ENCODE assay signal across 1 cellular context in the genomic region with DNA sequence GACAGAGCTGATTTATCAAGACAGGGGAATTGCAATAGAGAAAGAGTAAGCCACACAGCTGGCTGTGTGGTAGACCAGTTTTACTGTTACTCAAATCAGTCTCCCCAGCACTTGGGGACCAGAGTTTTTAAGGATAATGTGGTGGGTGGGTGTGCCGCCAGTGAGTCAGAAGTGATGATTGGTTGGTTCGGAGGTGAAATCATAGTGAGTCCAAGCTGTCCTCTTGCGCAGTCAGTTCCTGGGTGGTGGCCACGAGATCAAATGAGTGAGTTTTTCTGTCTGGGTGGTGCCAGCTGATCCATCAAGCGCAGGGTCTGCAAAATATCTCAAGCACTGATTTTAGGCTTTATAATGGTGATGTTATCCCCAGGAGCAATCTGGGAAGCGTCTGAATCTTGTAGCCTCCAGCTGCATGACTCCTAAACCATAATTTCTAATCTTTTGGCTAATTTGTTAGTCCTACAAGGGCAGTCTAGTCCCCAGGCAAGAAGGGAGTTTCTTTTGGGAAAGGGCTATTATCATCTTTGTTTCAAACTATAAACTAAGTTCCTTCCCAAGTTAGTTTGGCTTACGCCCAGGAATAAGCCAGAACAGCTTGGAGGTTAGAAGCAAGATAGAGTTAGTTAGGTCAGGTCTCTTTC.
TF ChIP-seq lines count a peak whose summit lies in the region.

No MANE protein-coding gene starts in this region.

TF ChIP-seq in SK-N-SH, 30 proteins besides CTCF, POLR2A, EP300 and RAD21:
- TF ChIP-seq, protein P1, sequence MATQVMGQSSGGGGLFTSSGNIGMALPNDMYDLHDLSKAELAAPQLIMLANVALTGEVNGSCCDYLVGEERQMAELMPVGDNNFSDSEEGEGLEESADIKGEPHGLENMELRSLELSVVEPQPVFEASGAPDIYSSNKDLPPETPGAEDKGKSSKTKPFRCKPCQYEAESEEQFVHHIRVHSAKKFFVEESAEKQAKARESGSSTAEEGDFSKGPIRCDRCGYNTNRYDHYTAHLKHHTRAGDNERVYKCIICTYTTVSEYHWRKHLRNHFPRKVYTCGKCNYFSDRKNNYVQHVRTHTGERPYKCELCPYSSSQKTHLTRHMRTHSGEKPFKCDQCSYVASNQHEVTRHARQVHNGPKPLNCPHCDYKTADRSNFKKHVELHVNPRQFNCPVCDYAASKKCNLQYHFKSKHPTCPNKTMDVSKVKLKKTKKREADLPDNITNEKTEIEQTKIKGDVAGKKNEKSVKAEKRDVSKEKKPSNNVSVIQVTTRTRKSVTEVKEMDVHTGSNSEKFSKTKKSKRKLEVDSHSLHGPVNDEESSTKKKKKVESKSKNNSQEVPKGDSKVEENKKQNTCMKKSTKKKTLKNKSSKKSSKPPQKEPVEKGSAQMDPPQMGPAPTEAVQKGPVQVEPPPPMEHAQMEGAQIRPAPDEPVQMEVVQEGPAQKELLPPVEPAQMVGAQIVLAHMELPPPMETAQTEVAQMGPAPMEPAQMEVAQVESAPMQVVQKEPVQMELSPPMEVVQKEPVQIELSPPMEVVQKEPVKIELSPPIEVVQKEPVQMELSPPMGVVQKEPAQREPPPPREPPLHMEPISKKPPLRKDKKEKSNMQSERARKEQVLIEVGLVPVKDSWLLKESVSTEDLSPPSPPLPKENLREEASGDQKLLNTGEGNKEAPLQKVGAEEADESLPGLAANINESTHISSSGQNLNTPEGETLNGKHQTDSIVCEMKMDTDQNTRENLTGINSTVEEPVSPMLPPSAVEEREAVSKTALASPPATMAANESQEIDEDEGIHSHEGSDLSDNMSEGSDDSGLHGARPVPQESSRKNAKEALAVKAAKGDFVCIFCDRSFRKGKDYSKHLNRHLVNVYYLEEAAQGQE (IDR thresholded peaks at IDR 0.05; ENCODE audit: low read depth, low read length): no peak
- TF ChIP-seq, protein P2, sequence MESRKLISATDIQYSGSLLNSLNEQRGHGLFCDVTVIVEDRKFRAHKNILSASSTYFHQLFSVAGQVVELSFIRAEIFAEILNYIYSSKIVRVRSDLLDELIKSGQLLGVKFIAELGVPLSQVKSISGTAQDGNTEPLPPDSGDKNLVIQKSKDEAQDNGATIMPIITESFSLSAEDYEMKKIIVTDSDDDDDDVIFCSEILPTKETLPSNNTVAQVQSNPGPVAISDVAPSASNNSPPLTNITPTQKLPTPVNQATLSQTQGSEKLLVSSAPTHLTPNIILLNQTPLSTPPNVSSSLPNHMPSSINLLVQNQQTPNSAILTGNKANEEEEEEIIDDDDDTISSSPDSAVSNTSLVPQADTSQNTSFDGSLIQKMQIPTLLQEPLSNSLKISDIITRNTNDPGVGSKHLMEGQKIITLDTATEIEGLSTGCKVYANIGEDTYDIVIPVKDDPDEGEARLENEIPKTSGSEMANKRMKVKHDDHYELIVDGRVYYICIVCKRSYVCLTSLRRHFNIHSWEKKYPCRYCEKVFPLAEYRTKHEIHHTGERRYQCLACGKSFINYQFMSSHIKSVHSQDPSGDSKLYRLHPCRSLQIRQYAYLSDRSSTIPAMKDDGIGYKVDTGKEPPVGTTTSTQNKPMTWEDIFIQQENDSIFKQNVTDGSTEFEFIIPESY (IDR thresholded peaks at IDR 0.05; ENCODE audit: borderline replicate concordance, low read depth): no peak
- no peak for TF ChIP-seq FOXM1 (IDR thresholded peaks at IDR 0.05; ENCODE audit: low read depth)
- TF ChIP-seq YY1 (IDR thresholded peaks at IDR 0.05; ENCODE audit: low read depth): no peak
- TF ChIP-seq, protein P3, sequence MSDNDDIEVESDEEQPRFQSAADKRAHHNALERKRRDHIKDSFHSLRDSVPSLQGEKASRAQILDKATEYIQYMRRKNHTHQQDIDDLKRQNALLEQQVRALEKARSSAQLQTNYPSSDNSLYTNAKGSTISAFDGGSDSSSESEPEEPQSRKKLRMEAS (IDR thresholded peaks at IDR 0.05; ENCODE audit: low read depth): no peak
- TF ChIP-seq RFX5 (IDR thresholded peaks at IDR 0.05; ENCODE audit: low read length): no peak
- no peak for TF ChIP-seq JUND (IDR thresholded peaks at IDR 0.05)
- TF ChIP-seq, protein P4, sequence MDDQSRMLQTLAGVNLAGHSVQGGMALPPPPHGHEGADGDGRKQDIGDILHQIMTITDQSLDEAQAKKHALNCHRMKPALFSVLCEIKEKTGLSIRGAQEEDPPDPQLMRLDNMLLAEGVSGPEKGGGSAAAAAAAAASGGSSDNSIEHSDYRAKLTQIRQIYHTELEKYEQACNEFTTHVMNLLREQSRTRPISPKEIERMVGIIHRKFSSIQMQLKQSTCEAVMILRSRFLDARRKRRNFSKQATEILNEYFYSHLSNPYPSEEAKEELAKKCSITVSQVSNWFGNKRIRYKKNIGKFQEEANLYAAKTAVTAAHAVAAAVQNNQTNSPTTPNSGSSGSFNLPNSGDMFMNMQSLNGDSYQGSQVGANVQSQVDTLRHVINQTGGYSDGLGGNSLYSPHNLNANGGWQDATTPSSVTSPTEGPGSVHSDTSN (IDR thresholded peaks at IDR 0.05): no peak
- TF ChIP-seq TEAD4 (IDR thresholded peaks at IDR 0.05; ENCODE audit: borderline replicate concordance, insufficient read depth): no peak
- no peak for TF ChIP-seq FOXJ3 (CRISPR knock-in tag; IDR thresholded peaks at IDR 0.05)
- TF ChIP-seq TAF1 (IDR thresholded peaks at IDR 0.05; ENCODE audit: borderline replicate concordance, low read depth, low read length): no peak
- TF ChIP-seq MEF2A (IDR thresholded peaks at IDR 0.05; ENCODE audit: borderline replicate concordance, low read depth): no peak
- no peak for TF ChIP-seq GABPA (IDR thresholded peaks at IDR 0.05; ENCODE audit: low read depth)
- TF ChIP-seq SMC3 (IDR thresholded peaks at IDR 0.05; ENCODE audit: low read depth, low read length): no peak
- TF ChIP-seq, protein P5, sequence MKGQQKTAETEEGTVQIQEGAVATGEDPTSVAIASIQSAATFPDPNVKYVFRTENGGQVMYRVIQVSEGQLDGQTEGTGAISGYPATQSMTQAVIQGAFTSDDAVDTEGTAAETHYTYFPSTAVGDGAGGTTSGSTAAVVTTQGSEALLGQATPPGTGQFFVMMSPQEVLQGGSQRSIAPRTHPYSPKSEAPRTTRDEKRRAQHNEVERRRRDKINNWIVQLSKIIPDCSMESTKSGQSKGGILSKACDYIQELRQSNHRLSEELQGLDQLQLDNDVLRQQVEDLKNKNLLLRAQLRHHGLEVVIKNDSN (IDR thresholded peaks at IDR 0.05; ENCODE audit: borderline replicate concordance, low read depth): no peak
- TF ChIP-seq MXI1 (IDR thresholded peaks at IDR 0.05; ENCODE audit: low read depth, low read length): no peak
- no peak for TF ChIP-seq RXRA (IDR thresholded peaks at IDR 0.05; ENCODE audit: borderline replicate concordance, low read depth)
- no peak for TF ChIP-seq FOSL2 (IDR thresholded peaks at IDR 0.05; ENCODE audit: borderline replicate concordance, low read depth)
